1 cellular context compared by ENCODE assay signal in genomic region chr19:38227272-38228004, GRCh38.
TF ChIP-seq lines count a peak whose summit lies in the region.

No MANE protein-coding gene starts in this region.

TF ChIP-seq in HEK293, 187 proteins besides CTCF, POLR2A, EP300 and RAD21 (continued from another document):
- TF ChIP-seq ZNF121 (tag by site-specific recombination; IDR thresholded peaks at IDR 0.05) (no peak; the same call in 1 of the 2 replicates), PRDM6 (tag by site-specific recombination; IDR thresholded peaks at IDR 0.05) (no peak), ZNF677 (tag by site-specific recombination; IDR thresholded peaks at IDR 0.05) (no peak), SETDB1 (IDR thresholded peaks at IDR 0.05; ENCODE audit: insufficient read length, low read length) (no peak), GLIS2 (tag by site-specific recombination; IDR thresholded peaks at IDR 0.05) (peak; percentile 66; the same call in 1 of the 2 replicates), ZNF23 (tag by site-specific recombination; IDR thresholded peaks at IDR 0.05; ENCODE audit: borderline replicate concordance) (no peak), HIC1 (tag by site-specific recombination; IDR thresholded peaks at IDR 0.05) (peak; percentile 30; the same call in 1 of the 2 replicates), ZNF514 (tag by site-specific recombination; IDR thresholded peaks at IDR 0.05) (no peak), ZNF324 (tag by site-specific recombination; IDR thresholded peaks at IDR 0.05) (no peak), ZSCAN5A (tag by site-specific recombination; IDR thresholded peaks at IDR 0.05) (0 out of 2 replicates have a peak, but pooled peaks have one; percentile 10), GLIS1 (tag by site-specific recombination; IDR thresholded peaks at IDR 0.05) (peak; percentile 80), KLF8 (tag by site-specific recombination; IDR thresholded peaks at IDR 0.05) (peak; percentile 30; the same call in 1 of the 2 replicates), KLF17 (tag by site-specific recombination; IDR thresholded peaks at IDR 0.05) (no peak), MZF1 (tag by site-specific recombination; IDR thresholded peaks at IDR 0.05; ENCODE audit: borderline replicate concordance) (no peak)
